In genomic region chr19:3520166-3521103, GRCh38 we compare ENCODE assay signal across 1 cellular context.
A peak's percentile ranks its signal among the peaks of the same experiment; 100 is the strongest.
TF ChIP-seq lines count a peak whose summit lies in the region.

No MANE protein-coding gene starts in this region.

TF ChIP-seq in K562, 482 proteins besides CTCF, POLR2A, EP300 and RAD21 (continued from another document and continues in another):
- TF ChIP-seq REST (CRISPR knock-in tag; IDR thresholded peaks at IDR 0.05; ENCODE audit: low read depth) (no peak; the same call in 1 of the 2 replicates), DDX20 (tag; IDR thresholded peaks at IDR 0.05; ENCODE audit: low read depth) (no peak), NR3C1 (CRISPR knock-in tag; IDR thresholded peaks at IDR 0.05) (peak; percentile 92), SNRNP70 (optimal IDR thresholded peaks at IDR 0.05; ENCODE audit: low read depth, low read length) (no peak), ATF2 (CRISPR knock-in tag; IDR thresholded peaks at IDR 0.05) (no peak), CBFA2T2 (conservative IDR thresholded peaks at IDR 0.05) (peak; percentile 86), FOXJ3 (CRISPR knock-in tag; IDR thresholded peaks at IDR 0.05) (no peak), PYGO2 (tag; IDR thresholded peaks at IDR 0.05) (no peak), ATF4 (CRISPR knock-in tag; IDR thresholded peaks at IDR 0.05) (no peak), ZNF778 (CRISPR knock-in tag; IDR thresholded peaks at IDR 0.05) (no peak), NKRF (IDR thresholded peaks at IDR 0.05; ENCODE audit: borderline replicate concordance) (peak; percentile 80; the same call in 1 of the 2 replicates), CLOCK (CRISPR knock-in tag; IDR thresholded peaks at IDR 0.05; ENCODE audit: borderline replicate concordance) (no peak), BRCA1 (IDR thresholded peaks at IDR 0.05) (no peak), BRCA1 (CRISPR knock-in tag; IDR thresholded peaks at IDR 0.05) (peak; percentile 55; the same call in 1 of the 2 replicates), ZNF740 (CRISPR knock-in tag; IDR thresholded peaks at IDR 0.05) (peak; percentile 69; the same call in 1 of the 2 replicates), ZNF740 (tag; IDR thresholded peaks at IDR 0.05) (no peak), XRCC3 (IDR thresholded peaks at IDR 0.05) (no peak), HMBOX1 (IDR thresholded peaks at IDR 0.05) (no peak), THRA (IDR thresholded peaks at IDR 0.05) (no peak), MTF1 (CRISPR knock-in tag; IDR thresholded peaks at IDR 0.05; ENCODE audit: borderline replicate concordance) (no peak), SIN3B (IDR thresholded peaks at IDR 0.05; ENCODE audit: low read depth) (no peak), RB1 (IDR thresholded peaks at IDR 0.05; ENCODE audit: low read depth) (peak; percentile 46; the same call in 1 of the 2 replicates), SIX5 (IDR thresholded peaks at IDR 0.05; ENCODE audit: borderline replicate concordance in 1 of 2, insufficient read depth in 1 of 2, low read depth in 1 of 2, low read length in 2 of 2) (no peak), PRMT5 (CRISPR knock-in tag; IDR thresholded peaks at IDR 0.05) (no peak), ZFP30 (CRISPR knock-in tag; IDR thresholded peaks at IDR 0.05; ENCODE audit: borderline replicate concordance) (no peak), ZNF449 (CRISPR knock-in tag; IDR thresholded peaks at IDR 0.05) (no peak), RFX5 (IDR thresholded peaks at IDR 0.05; ENCODE audit: low read depth, low read length) (no peak), ZBTB7A (IDR thresholded peaks at IDR 0.05; ENCODE audit: borderline replicate concordance, control insufficient read depth, low read depth, low read length) (peak; percentile 93), ZNF395 (CRISPR knock-in tag; IDR thresholded peaks at IDR 0.05) (peak; percentile 94), ZNF584 (CRISPR knock-in tag; IDR thresholded peaks at IDR 0.05; ENCODE audit: low read depth) (0 out of 2 replicates have a peak, but pooled peaks have one; percentile 37), U2AF2 (optimal IDR thresholded peaks at IDR 0.05; ENCODE audit: low read depth, low read length) (no peak), HNRNPLL (IDR thresholded peaks at IDR 0.05; ENCODE audit: low read depth, low read length, poor library complexity, severe bottlenecking) (no peak), HNRNPL (IDR thresholded peaks at IDR 0.05; ENCODE audit: low read depth, low read length) (no peak; the same call in 1 of the 2 replicates), NRF1 (conservative IDR thresholded peaks at IDR 0.05 in 1 of 2, IDR thresholded peaks at IDR 0.05 in 1 of 2) (peak; percentile 59 to 69; a peak in 3 of 4 replicates), STAT5B (CRISPR knock-in tag; IDR thresholded peaks at IDR 0.05) (no peak), FOXK2 (conservative IDR thresholded peaks at IDR 0.05 in 1 of 2, IDR thresholded peaks at IDR 0.05 in 1 of 2; ENCODE audit: low read depth in 2 of 2) (peak; percentile 28 to 60; a peak in 2 of 4 replicates), ZNF311 (CRISPR knock-in tag; IDR thresholded peaks at IDR 0.05) (peak; percentile 75; the same call in 1 of the 2 replicates), TARDBP (IDR thresholded peaks at IDR 0.05) (0 out of 2 replicates have a peak, but pooled peaks have one; percentile 65), PHF8 (IDR thresholded peaks at IDR 0.05; ENCODE audit: borderline replicate concordance, low read length) (peak; percentile 28; the same call in 1 of the 2 replicates), ZNF75A (CRISPR knock-in tag; IDR thresholded peaks at IDR 0.05) (no peak), NR0B1 (IDR thresholded peaks at IDR 0.05; ENCODE audit: partially characterized antibody) (no peak), ZNF134 (CRISPR knock-in tag; conservative IDR thresholded peaks at IDR 0.05) (no peak)
